Comparison of ENCODE assay signal across 8 cellular contexts in genomic region chr20:45052698-45053440, GRCh38. TPM values are rescaled to one million over a fixed set of nuclear protein-coding genes. Genes with fewer than 3 reads are reported as not detected.
A peak's percentile ranks its signal among the peaks of the same experiment; 100 is the strongest.
DNase-seq lines count a peak whose midpoint lies in the region; ATAC-seq and TF ChIP-seq lines count a peak whose summit lies in the region.

No MANE protein-coding gene starts in this region.

- H3K27ac ChIP-seq in CD4-positive, CD25-positive, alpha-beta regulatory T cell (ENCODE audit: insufficient read depth, low read length, poor library complexity, severe bottlenecking): peak overlapping the region; percentile 62
- peak overlapping the region in 3 of 4 donors; percentile 12 to 13 (median 12) for H3K27ac ChIP-seq in Peyer's patch
- H3K27ac ChIP-seq in tibial nerve: peak overlapping the region in 3 of 4 donors; percentile 40 to 86 (median 68)

- peaks cover 71% of the 10 kb centered on the region for H3K36me3 ChIP-seq in CD4-positive, CD25-positive, alpha-beta regulatory T cell (ENCODE audit: control insufficient read depth, insufficient read depth, low read length)
- H3K36me3 ChIP-seq in Peyer's patch (peaks cover 0 to 23% (median 0%) of the 10 kb centered on the region in 3 donors), tibial nerve (peaks cover 0 to 6% (median 0%) of the 10 kb centered on the region in 3 donors)

- H3K27me3 Mint-ChIP-seq in CD4-positive, CD25-positive, alpha-beta regulatory T cell: no peaks in the 10 kb centered on the region

- peaks cover 66% of the 10 kb centered on the region for H3K4me1 ChIP-seq in CD4-positive, CD25-positive, alpha-beta regulatory T cell (ENCODE audit: control insufficient read depth, insufficient read depth, low read length, poor library complexity, severe bottlenecking)
- H3K4me1 ChIP-seq in Peyer's patch (peaks cover 0 to 21% (median 10%) of the 10 kb centered on the region in 4 donors), tibial nerve (peaks cover 3 to 54% (median 31%) of the 10 kb centered on the region in 4 donors)

- H3K4me1 Mint-ChIP-seq in CD4-positive, CD25-positive, alpha-beta regulatory T cell: peaks cover 53 to 91% (median 69%) of the 10 kb centered on the region in 4 donors

- no peak for TF ChIP-seq EP300 in tibial nerve (IDR thresholded peaks at IDR 0.05)

- no peaks in the 10 kb centered on the region for H3K9me3 ChIP-seq in CD4-positive, CD25-positive, alpha-beta regulatory T cell (ENCODE audit: control insufficient read depth in 2 of 2, low read length in 2 of 2)
- H3K9me3 ChIP-seq in Peyer's patch: no peaks in the 10 kb centered on the region
- H3K9me3 ChIP-seq in tibial nerve: no peaks in the 10 kb centered on the region

- H3K9me3 Mint-ChIP-seq in CD4-positive, CD25-positive, alpha-beta regulatory T cell: no peaks in the 10 kb centered on the region

- TF ChIP-seq POLR2A in Peyer's patch (IDR thresholded peaks at IDR 0.05) (no peak), tibial nerve (IDR thresholded peaks at IDR 0.05) (no peak)

- WGBS in tibial nerve, 2 donors: 23 to 32% methylated on average over 8 of the region's 8 CpGs

- DNase-seq in CD4-positive, CD25-positive, alpha-beta regulatory T cell: peak in 2 of 3 donors; percentile 25 to 56
- no peak for DNase-seq in Peyer's patch
- peak; percentile 53 to 79 for DNase-seq in foreskin fibroblast
- DNase-seq in tibial nerve (ENCODE audit: low spot score in 2 of 2): no peak
- no peak for DNase-seq in DMS53 treated with DMSO at 0.1 percent for 48 hours (lab: John Stamatoyannopoulos, UW; ENCODE audit: unreplicated experiment)
- no peak for DNase-seq in GM19240 (ENCODE audit: insufficient read length, low spot score)

- H3K36me3 Mint-ChIP-seq in CD4-positive, CD25-positive, alpha-beta regulatory T cell: peaks cover 68% of the 10 kb centered on the region

- H3K27ac Mint-ChIP-seq in CD4-positive, CD25-positive, alpha-beta regulatory T cell: peak overlapping the region; percentile 34 to 91 (median 75)

- peak overlapping the region; percentile 51 for H3K4me3 ChIP-seq in CD4-positive, CD25-positive, alpha-beta regulatory T cell (ENCODE audit: low read depth, low read length)
- H3K4me3 ChIP-seq in Peyer's patch (no peak overlapping the region), foreskin fibroblast (ENCODE audit: low read depth in 1 of 2, low read length in 2 of 2) (no peak overlapping the region), tibial nerve (no peak overlapping the region)

- ATAC-seq in CD4-positive, CD25-positive, alpha-beta regulatory T cell (ENCODE audit: low read depth in 2 of 2): peak; percentile 48 to 69
- ATAC-seq in GM21423 (IDR thresholded peaks at IDR 0.05; ENCODE audit: unreplicated experiment) (peak; percentile 49), HG02973 (IDR thresholded peaks at IDR 0.05; ENCODE audit: unreplicated experiment) (no peak)

- peak overlapping the region in 3 of 4 donors; percentile 43 to 56 (median 53) for H3K4me3 Mint-ChIP-seq in CD4-positive, CD25-positive, alpha-beta regulatory T cell

- no peak for TF ChIP-seq CTCF in Peyer's patch (IDR thresholded peaks at IDR 0.05)
- no peak for TF ChIP-seq CTCF in foreskin fibroblast (IDR thresholded peaks at IDR 0.05; ENCODE audit: low read depth, low read length)
- TF ChIP-seq CTCF in tibial nerve (IDR thresholded peaks at IDR 0.05): no peak

- H3K27me3 ChIP-seq in CD4-positive, CD25-positive, alpha-beta regulatory T cell (ENCODE audit: control insufficient read depth, insufficient read depth, low read length): no peaks in the 10 kb centered on the region
- no peaks in the 10 kb centered on the region for H3K27me3 ChIP-seq in Peyer's patch
- no peaks in the 10 kb centered on the region for H3K27me3 ChIP-seq in tibial nerve

RNA-seq across cellular contexts. Expression of gene KCNS1, which starts 48.1 kb away (rescaled TPM):
- total RNA-seq in CD4-positive, CD25-positive, alpha-beta regulatory T cell: not detected
- under 1 TPM; 0.09 to 0.20 (median 0.17) TPM for polyA plus RNA-seq in CD4-positive, CD25-positive, alpha-beta regulatory T cell
- under 1 TPM in 1 of 4 donors, not detected in 3; 0.27 TPM for total RNA-seq in Peyer's patch
- under 1 TPM in 2 of 4 donors, not detected in 2; 0.21 to 0.22 TPM for total RNA-seq in tibial nerve

Comparison
In these comparisons a context has a peak if more than half of its experiments do, and no peak if none do; other contexts are left out.
1. DNase-seq: peak in CD4-positive, CD25-positive, alpha-beta regulatory T cell (2 of 3) and foreskin fibroblast (2 of 2); none in Peyer's patch (0 of 3), tibial nerve (0 of 2), DMS53 treated with DMSO at 0.1 percent for 48 hours (single experiment) and GM19240 (single experiment).
2. H3K27ac ChIP-seq: peak in every context shown above with its lines; median percentile 68 in tibial nerve; 62 in CD4-positive, CD25-positive, alpha-beta regulatory T cell; 12 in Peyer's patch.